In genomic region chr16:17213025-17213424, GRCh38 we compare ENCODE assay signal across 18 cellular contexts.
"Had no signal": no experiment of that assay in that cellular context is flagged by ENCODE, and none has a peak within 500 bp of the region (broad histone marks: within the 10 kb centered on the region; RNA-seq: fewer than 3 reads in every experiment).

No MANE protein-coding gene starts in this region.

- H3K4me3 Mint-ChIP-seq: activated B cell treated with CpG ODN at 0.5 μM for 24 hours, brain had no signal

- H3K27ac Mint-ChIP-seq: activated B cell treated with CpG ODN at 0.5 μM for 24 hours, brain had no signal

- H3K27ac ChIP-seq: dorsolateral prefrontal cortex, foreskin keratinocyte, lower lobe of right lung, spleen, tibial artery had no signal

- H3K4me1 ChIP-seq: foreskin keratinocyte, lower lobe of right lung, tibial artery had no signal

- H3K36me3 ChIP-seq: lower lobe of right lung had no signal

- DNase-seq: activated B cell treated with CpG ODN at 0.5 μM for 24 hours; activated CD4-positive, alpha-beta T cell treated with anti-CD3 and anti-CD28 coated beads for 48 hours; activated naive CD4-positive, alpha-beta T cell treated with anti-CD3 and anti-CD28 coated beads, Interleukin-2, amount 50 U/mL, for 16 hours; activated T-cell treated with anti-CD3 and anti-CD28 coated beads for 4 hours; dorsolateral prefrontal cortex; foreskin keratinocyte; glutamatergic neuron; hippocampal formation; left colon; lower lobe of right lung; occipital lobe; retina; spleen; stimulated activated CD4-positive, alpha-beta T cell treated with anti-CD3 and anti-CD28 coated beads, Interleukin-4, amount 100 ng/mL, for 4 hours; substantia nigra; T-helper 9 cell; tibial artery had no signal

- ATAC-seq: foreskin keratinocyte, left colon, lower lobe of right lung had no signal

- H3K27me3 Mint-ChIP-seq: activated B cell treated with CpG ODN at 0.5 μM for 24 hours, brain had no signal

- H3K27me3 ChIP-seq: dorsolateral prefrontal cortex, foreskin keratinocyte, spleen, tibial artery had no signal

- H3K4me3 ChIP-seq: dorsolateral prefrontal cortex, lower lobe of right lung, spleen, tibial artery had no signal
